Comparison of ENCODE assay signal across 11 cellular contexts in genomic region chr14:93930989-93931307, GRCh38. TPM values are rescaled to one million over a fixed set of nuclear protein-coding genes. Genes with fewer than 3 reads are reported as not detected.
"Had no signal": no experiment of that assay in that cellular context is flagged by ENCODE, and none has a peak within 500 bp of the region (broad histone marks: within the 10 kb centered on the region; RNA-seq: fewer than 3 reads in every experiment).

No MANE protein-coding gene starts in this region.

- H3K4me3 Mint-ChIP-seq: HFFc6 had no signal

- H3K9me3 Mint-ChIP-seq: HFFc6 had no signal

- H2AFZ ChIP-seq: GM23248 had no signal

- ATAC-seq: HCT116, K562 had no signal

- DNase-seq: GM23248, GOT3, H7, HFFc6, IMR-90 had no signal

- H3K27ac ChIP-seq: GM23248, HL-60 had no signal

- H3K27ac Mint-ChIP-seq: HFFc6 had no signal

- H3K4me3 ChIP-seq: GM23248, HAP-1, K562 had no signal

- H3K9me3 ChIP-seq: HAP-1 had no signal

- H3K9ac ChIP-seq: GM23248 had no signal

- H3K36me3 ChIP-seq: HAP-1 had no signal

- H3K4me1 ChIP-seq: HAP-1 had no signal

RNA-seq across cellular contexts. Expression of gene FAM181A, which starts 3.8 kb away (rescaled TPM):
- total RNA-seq: GM23248, H4, H7, HFFc6, HT1080, IMR-90, K562 had no signal
- polyA plus RNA-seq: GM23248, IMR-90, K562 had no signal

RNA-seq across cellular contexts. Expression of gene ASB2, which starts 45.4 kb away (rescaled TPM):
- total RNA-seq: GM23248, H4, HFFc6, HT1080, K562 had no signal
- polyA plus RNA-seq: K562 had no signal
